In the genomic region with DNA sequence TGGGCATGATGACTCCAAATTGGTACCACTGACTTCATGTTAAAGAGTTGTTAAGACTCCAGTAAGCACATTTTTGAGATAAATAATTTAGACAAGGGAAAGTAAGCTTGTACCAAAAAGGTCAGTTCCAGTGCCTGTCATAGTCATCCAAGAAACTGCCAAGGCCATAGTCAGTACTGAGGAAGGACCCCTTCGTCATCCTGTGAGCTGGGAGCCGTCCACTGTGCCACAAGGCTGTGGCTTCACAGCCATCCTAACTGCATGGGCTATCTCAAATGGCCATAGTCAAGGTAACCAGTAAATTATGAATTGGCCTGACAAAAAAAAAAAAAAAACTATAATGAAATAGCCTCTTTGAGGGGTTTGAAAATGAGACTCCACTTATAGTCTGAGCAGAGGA, we compare ENCODE assay signal across 8 cellular contexts.
"Had no signal": no experiment of that assay in that cellular context is flagged by ENCODE, and none has a peak within 500 bp of the region (broad histone marks: within the 10 kb centered on the region; RNA-seq: fewer than 3 reads in every experiment).

No MANE protein-coding gene starts in this region.

- H3K27ac ChIP-seq: GM23248 had no signal

- H3K36me3 ChIP-seq: HAP-1 had no signal

- H3K4me3 ChIP-seq: GM23248, GM23338, HAP-1 had no signal

- H3K9me3 ChIP-seq: HAP-1 had no signal

- H3K4me1 ChIP-seq: HAP-1 had no signal

- DNase-seq: GM23248, GOT3, H7, H9, HCEC 1CT, HFFc6 had no signal
